In the genomic region with DNA sequence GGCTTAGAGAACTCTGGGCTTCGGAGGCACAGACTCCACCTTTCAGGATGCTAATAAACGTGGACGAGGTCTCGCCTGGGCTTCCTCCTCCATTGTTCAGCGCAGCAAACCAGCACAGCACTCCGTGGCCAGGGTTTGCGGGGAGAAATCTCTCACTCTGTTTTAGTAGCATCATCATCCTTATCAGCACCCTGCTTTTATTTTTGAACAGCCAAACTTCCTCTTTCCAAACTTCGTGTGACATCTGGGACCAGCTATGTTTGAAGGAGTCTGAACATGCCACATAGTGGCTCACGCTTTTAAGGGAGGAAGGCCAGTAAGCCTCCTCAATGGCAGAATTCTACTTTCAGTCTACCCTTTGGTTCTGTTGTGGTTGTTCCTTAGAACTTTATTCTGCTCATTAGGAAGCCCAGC, we compare ENCODE assay signal across 9 cellular contexts.
DNase-seq lines count a peak whose midpoint lies in the region; FAIRE-seq and TF ChIP-seq lines count a peak whose summit lies in the region.
"Had no signal": no experiment of that assay in that cellular context is flagged by ENCODE, and none has a peak within 500 bp of the region (broad histone marks: within the 10 kb centered on the region; RNA-seq: fewer than 3 reads in every experiment).

No MANE protein-coding gene starts in this region.

- H3K9me3 Mint-ChIP-seq in osteocyte (ENCODE audit: unreplicated experiment): no peaks in the 10 kb centered on the region

- no peaks in the 10 kb centered on the region for H3K9me3 ChIP-seq in small intestine (ENCODE audit: control insufficient read depth, low read depth)

- H3K27me3 ChIP-seq in brain microvascular endothelial cell (replicated peaks) (no peaks in the 10 kb centered on the region), small intestine (ENCODE audit: control insufficient read depth in 2 of 2, insufficient read depth in 2 of 2, low read length in 2 of 2) (no peaks in the 10 kb centered on the region)

- H3K27ac ChIP-seq in brain microvascular endothelial cell: peak overlapping the region; percentile 76
- H3K27ac ChIP-seq in small intestine (ENCODE audit: low read depth in 1 of 2, low read length in 1 of 2): no peak overlapping the region

- no peak for FAIRE-seq in small intestine (lab: Jason Lieb, UNC)

- no peaks in the 10 kb centered on the region for H3K36me3 Mint-ChIP-seq in osteocyte (ENCODE audit: unreplicated experiment)

- H3K4me3 ChIP-seq in brain microvascular endothelial cell (ENCODE audit: low read depth, low read length) (no peak overlapping the region), small intestine (ENCODE audit: low read depth in 1 of 2, low read length in 2 of 2) (no peak overlapping the region)

- in situ Hi-C loops in brain microvascular endothelial cell (cut with HindIII; ENCODE audit: low pct_ligation_motif_present, low sequenced_read_pairs): no loop called here

- peak overlapping the region; percentile 95 for H3K27ac Mint-ChIP-seq in osteocyte (ENCODE audit: unreplicated experiment)

- no peaks in the 10 kb centered on the region for H3K36me3 ChIP-seq in brain microvascular endothelial cell (replicated peaks)
- H3K36me3 ChIP-seq in small intestine (ENCODE audit: control insufficient read depth in 2 of 2, insufficient read depth in 2 of 2, low read length in 2 of 2): no peaks in the 10 kb centered on the region

- peaks cover 0 to 4% of the 10 kb centered on the region in 2 donors for H3K4me1 ChIP-seq in small intestine (ENCODE audit: control insufficient read depth in 2 of 2, insufficient read depth in 1 of 2, low read depth in 1 of 2, low read length in 1 of 2)

- peak overlapping the region; percentile 8 for H3K4me3 Mint-ChIP-seq in osteocyte (ENCODE audit: unreplicated experiment)

- 59 to 73% (median 68%) methylated on average over 9 of the region's 9 CpGs for WGBS in small intestine, 3 donors

- intact Hi-C loops in posterior cingulate gyrus (cut with DNase I): loop anchor here (5.0 kb wide), 1 partner anchor 199 kb away; no protein-coding TSS in a partner anchor

- no peaks in the 10 kb centered on the region for H3K27me3 Mint-ChIP-seq in osteocyte (ENCODE audit: unreplicated experiment)

- TF ChIP-seq CTCF in brain microvascular endothelial cell (IDR thresholded peaks at IDR 0.05; ENCODE audit: low read depth, low read length, missing control alignments): no peak
- TF ChIP-seq CTCF in osteocyte (IDR thresholded peaks at IDR 0.05): no peak

- DNase-seq in GDM1 (lab: John Stamatoyannopoulos, UW) (peak; percentile 42), NAMALWA (ENCODE audit: low spot score) (peak; percentile 62), brain microvascular endothelial cell (no peak), osteocyte (ENCODE audit: extremely low spot score, unreplicated experiment) (no peak), posterior cingulate gyrus (no peak), cortex of kidney (lab: John Stamatoyannopoulos, UW) (no peak), small intestine (no peak)
- DNase-seq in NK-92 treated with Interleukin-12 subunit alpha and Interleukin-12 subunit beta, amount 100 ng/mL, for 24 hours (lab: John Stamatoyannopoulos, UW): no peak
- DNase-seq: NCI-H510A had no signal

- H3K4me1 Mint-ChIP-seq in osteocyte (ENCODE audit: unreplicated experiment): peaks cover 98% of the 10 kb centered on the region

Comparison
In these comparisons a context has a peak if more than half of its experiments do, and no peak if none do; other contexts are left out.
1. DNase-seq: peak in GDM1 (single experiment) and NAMALWA (single experiment); none in brain microvascular endothelial cell (single experiment), osteocyte (single experiment), posterior cingulate gyrus (0 of 10), cortex of kidney (single experiment), small intestine (single experiment) and NK-92 treated with Interleukin-12 subunit alpha and Interleukin-12 subunit beta, amount 100 ng/mL, for 24 hours (single experiment).